Comparison of ENCODE assay signal across 1 cellular context in the genomic region with DNA sequence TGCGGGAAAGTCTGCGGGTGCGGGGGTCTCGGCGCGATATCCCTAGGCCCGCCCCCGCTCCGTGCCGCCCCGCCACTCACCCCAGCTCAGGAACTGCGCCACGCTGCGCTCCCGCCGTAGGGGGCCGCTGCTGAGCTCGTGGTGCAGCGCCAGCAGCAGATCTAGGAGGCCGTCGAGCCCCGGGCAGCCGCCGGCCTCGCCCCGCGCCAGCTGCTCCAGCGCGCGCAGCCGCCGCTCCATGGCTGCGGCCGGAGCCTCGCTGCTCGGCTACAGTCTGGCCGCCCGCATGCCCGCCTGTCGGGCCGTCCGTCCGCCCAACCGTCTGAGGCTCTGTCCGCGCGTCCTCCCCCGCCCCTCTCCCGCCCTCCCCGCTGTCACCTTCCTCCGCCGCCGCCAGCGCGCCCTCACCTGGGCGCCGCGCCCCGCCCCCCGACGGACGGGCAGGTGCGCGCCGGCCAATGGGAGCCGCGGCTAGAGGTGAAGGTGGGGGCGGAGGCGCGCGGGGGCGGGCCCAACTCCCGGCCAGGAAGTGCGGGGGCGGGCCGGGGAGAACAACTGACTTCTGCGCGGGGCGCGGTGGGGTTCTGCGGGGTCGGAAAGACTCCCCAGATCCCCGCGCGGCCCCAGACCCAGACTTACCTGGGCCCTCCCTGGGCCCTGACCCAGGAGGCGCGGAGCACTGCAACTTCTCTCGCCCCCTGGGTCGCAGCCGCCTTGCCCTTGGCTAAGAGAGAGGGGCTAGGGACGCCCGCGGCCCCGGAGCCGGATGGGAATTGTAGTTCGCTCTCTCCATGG.
TF ChIP-seq lines count a peak whose summit lies in the region.

Gene CDC42BPG, minus strand, starts transcription at position 324 of the 795 bp plus-strand sequence. Its CDS starts 84 bp downstream, at position 240.

TF ChIP-seq in GM12878, 131 proteins besides CTCF, POLR2A, EP300 and RAD21 (continued from another document):
- TF ChIP-seq SKIL (IDR thresholded peaks at IDR 0.05; ENCODE audit: low read depth, poor library complexity, severe bottlenecking) (no peak), PKNOX1 (IDR thresholded peaks at IDR 0.05) (peak; percentile 87), TAF1 (IDR thresholded peaks at IDR 0.05; ENCODE audit: borderline replicate concordance, low read depth, low read length) (no peak), TCF3 (IDR thresholded peaks at IDR 0.05; ENCODE audit: borderline replicate concordance, insufficient read depth, low read depth, low read length) (no peak), HSF1 (IDR thresholded peaks at IDR 0.05; ENCODE audit: low read depth, low read length) (no peak), SIX5 (IDR thresholded peaks at IDR 0.05; ENCODE audit: low read depth, low read length, severe bottlenecking) (peak; percentile 47), SREBF2 (IDR thresholded peaks at IDR 0.05; ENCODE audit: low read length) (no peak), USF1 (IDR thresholded peaks at IDR 0.05; ENCODE audit: borderline replicate concordance, extremely low read length, insufficient read depth, low read depth, low read length) (no peak), BHLHE40 (IDR thresholded peaks at IDR 0.05; ENCODE audit: borderline replicate concordance in 1 of 2, low read depth in 2 of 2, low read length in 1 of 2) (no peak; a peak in 1 of 4 replicates), POLR2AphosphoS2 (IDR thresholded peaks at IDR 0.05; ENCODE audit: low read depth, low read length) (no peak), KDM1A (IDR thresholded peaks at IDR 0.05; ENCODE audit: borderline replicate concordance) (no peak), TBL1XR1 (IDR thresholded peaks at IDR 0.05; ENCODE audit: low read depth, low read length) (no peak), GATAD2B (conservative IDR thresholded peaks at IDR 0.05; ENCODE audit: low read depth) (peak; percentile 74), BCL11A (IDR thresholded peaks at IDR 0.05; ENCODE audit: low read depth, low read length) (no peak), POU2F2 (IDR thresholded peaks at IDR 0.05; ENCODE audit: borderline replicate concordance, low read depth, low read length) (no peak), SMARCA5 (IDR thresholded peaks at IDR 0.05) (peak; percentile 88), CHD4 (IDR thresholded peaks at IDR 0.05) (no peak), IKZF2 (IDR thresholded peaks at IDR 0.05) (no peak), LARP7 (IDR thresholded peaks at IDR 0.05) (peak; percentile 48; the same call in 1 of the 2 replicates), ZBTB11 (CRISPR knock-in tag; IDR thresholded peaks at IDR 0.05) (no peak), HDAC2 (IDR thresholded peaks at IDR 0.05) (no peak), ZNF217 (IDR thresholded peaks at IDR 0.05) (no peak), SP1 (IDR thresholded peaks at IDR 0.05; ENCODE audit: low read depth, low read length) (no peak)
- TF ChIP-seq, protein P1, sequence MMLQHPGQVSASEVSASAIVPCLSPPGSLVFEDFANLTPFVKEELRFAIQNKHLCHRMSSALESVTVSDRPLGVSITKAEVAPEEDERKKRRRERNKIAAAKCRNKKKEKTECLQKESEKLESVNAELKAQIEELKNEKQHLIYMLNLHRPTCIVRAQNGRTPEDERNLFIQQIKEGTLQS (IDR thresholded peaks at IDR 0.05; ENCODE audit: borderline replicate concordance, extremely low read depth, low read depth, low read length) = no peak
- TF ChIP-seq, protein P2, sequence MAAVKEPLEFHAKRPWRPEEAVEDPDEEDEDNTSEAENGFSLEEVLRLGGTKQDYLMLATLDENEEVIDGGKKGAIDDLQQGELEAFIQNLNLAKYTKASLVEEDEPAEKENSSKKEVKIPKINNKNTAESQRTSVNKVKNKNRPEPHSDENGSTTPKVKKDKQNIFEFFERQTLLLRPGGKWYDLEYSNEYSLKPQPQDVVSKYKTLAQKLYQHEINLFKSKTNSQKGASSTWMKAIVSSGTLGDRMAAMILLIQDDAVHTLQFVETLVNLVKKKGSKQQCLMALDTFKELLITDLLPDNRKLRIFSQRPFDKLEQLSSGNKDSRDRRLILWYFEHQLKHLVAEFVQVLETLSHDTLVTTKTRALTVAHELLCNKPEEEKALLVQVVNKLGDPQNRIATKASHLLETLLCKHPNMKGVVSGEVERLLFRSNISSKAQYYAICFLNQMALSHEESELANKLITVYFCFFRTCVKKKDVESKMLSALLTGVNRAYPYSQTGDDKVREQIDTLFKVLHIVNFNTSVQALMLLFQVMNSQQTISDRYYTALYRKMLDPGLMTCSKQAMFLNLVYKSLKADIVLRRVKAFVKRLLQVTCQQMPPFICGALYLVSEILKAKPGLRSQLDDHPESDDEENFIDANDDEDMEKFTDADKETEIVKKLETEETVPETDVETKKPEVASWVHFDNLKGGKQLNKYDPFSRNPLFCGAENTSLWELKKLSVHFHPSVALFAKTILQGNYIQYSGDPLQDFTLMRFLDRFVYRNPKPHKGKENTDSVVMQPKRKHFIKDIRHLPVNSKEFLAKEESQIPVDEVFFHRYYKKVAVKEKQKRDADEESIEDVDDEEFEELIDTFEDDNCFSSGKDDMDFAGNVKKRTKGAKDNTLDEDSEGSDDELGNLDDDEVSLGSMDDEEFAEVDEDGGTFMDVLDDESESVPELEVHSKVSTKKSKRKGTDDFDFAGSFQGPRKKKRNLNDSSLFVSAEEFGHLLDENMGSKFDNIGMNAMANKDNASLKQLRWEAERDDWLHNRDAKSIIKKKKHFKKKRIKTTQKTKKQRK (IDR thresholded peaks at IDR 0.05; ENCODE audit: low read depth, low read length) = no peak
TF ChIP-seq in GM12878: peak in this region for 18.
